Comparison of ENCODE assay signal across 1 cellular context in the genomic region with DNA sequence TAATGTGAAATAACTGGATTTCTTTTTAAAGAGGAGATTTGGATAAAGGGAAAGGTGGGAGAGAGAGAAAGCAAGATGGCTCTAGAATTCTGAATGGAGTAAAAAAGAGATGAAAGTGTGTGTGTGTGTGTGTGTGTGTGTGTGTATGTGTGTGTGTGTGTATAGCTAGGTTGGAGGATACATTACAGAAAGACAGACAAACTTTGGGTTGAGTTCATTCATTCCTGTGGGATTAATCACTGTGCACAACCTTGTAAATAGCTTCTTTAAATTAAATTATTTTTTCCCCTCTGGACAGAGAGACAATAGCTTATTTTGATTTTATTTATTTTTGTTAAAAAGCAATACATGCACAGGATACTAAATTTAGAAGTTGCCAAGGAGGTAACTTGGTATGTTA.
TF ChIP-seq lines count a peak whose summit lies in the region.

No MANE protein-coding gene starts in this region.

TF ChIP-seq in SK-N-SH, 30 proteins besides CTCF, POLR2A, EP300 and RAD21:
- no peak for TF ChIP-seq MXI1 (IDR thresholded peaks at IDR 0.05; ENCODE audit: low read depth, low read length)
- peak; percentile 16; the same call in 1 of the 2 replicates for TF ChIP-seq FOSL2 (IDR thresholded peaks at IDR 0.05; ENCODE audit: borderline replicate concordance, low read depth)
- peak; percentile 20; the same call in 1 of the 2 replicates for TF ChIP-seq JUND (IDR thresholded peaks at IDR 0.05)
- no peak for TF ChIP-seq RFX5 (IDR thresholded peaks at IDR 0.05; ENCODE audit: low read length)
- TF ChIP-seq, protein P1, sequence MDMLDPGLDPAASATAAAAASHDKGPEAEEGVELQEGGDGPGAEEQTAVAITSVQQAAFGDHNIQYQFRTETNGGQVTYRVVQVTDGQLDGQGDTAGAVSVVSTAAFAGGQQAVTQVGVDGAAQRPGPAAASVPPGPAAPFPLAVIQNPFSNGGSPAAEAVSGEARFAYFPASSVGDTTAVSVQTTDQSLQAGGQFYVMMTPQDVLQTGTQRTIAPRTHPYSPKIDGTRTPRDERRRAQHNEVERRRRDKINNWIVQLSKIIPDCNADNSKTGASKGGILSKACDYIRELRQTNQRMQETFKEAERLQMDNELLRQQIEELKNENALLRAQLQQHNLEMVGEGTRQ (IDR thresholded peaks at IDR 0.05; ENCODE audit: borderline replicate concordance, low read depth, low read length): no peak
- TF ChIP-seq, protein P2, sequence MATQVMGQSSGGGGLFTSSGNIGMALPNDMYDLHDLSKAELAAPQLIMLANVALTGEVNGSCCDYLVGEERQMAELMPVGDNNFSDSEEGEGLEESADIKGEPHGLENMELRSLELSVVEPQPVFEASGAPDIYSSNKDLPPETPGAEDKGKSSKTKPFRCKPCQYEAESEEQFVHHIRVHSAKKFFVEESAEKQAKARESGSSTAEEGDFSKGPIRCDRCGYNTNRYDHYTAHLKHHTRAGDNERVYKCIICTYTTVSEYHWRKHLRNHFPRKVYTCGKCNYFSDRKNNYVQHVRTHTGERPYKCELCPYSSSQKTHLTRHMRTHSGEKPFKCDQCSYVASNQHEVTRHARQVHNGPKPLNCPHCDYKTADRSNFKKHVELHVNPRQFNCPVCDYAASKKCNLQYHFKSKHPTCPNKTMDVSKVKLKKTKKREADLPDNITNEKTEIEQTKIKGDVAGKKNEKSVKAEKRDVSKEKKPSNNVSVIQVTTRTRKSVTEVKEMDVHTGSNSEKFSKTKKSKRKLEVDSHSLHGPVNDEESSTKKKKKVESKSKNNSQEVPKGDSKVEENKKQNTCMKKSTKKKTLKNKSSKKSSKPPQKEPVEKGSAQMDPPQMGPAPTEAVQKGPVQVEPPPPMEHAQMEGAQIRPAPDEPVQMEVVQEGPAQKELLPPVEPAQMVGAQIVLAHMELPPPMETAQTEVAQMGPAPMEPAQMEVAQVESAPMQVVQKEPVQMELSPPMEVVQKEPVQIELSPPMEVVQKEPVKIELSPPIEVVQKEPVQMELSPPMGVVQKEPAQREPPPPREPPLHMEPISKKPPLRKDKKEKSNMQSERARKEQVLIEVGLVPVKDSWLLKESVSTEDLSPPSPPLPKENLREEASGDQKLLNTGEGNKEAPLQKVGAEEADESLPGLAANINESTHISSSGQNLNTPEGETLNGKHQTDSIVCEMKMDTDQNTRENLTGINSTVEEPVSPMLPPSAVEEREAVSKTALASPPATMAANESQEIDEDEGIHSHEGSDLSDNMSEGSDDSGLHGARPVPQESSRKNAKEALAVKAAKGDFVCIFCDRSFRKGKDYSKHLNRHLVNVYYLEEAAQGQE (IDR thresholded peaks at IDR 0.05; ENCODE audit: low read depth, low read length): no peak
- no peak for TF ChIP-seq FOXJ3 (CRISPR knock-in tag; IDR thresholded peaks at IDR 0.05)
- TF ChIP-seq, protein P3, sequence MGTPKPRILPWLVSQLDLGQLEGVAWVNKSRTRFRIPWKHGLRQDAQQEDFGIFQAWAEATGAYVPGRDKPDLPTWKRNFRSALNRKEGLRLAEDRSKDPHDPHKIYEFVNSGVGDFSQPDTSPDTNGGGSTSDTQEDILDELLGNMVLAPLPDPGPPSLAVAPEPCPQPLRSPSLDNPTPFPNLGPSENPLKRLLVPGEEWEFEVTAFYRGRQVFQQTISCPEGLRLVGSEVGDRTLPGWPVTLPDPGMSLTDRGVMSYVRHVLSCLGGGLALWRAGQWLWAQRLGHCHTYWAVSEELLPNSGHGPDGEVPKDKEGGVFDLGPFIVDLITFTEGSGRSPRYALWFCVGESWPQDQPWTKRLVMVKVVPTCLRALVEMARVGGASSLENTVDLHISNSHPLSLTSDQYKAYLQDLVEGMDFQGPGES (IDR thresholded peaks at IDR 0.05; ENCODE audit: low read depth, low read length): no peak
